ENCODE assay signal across 1 cellular context in the genomic region with DNA sequence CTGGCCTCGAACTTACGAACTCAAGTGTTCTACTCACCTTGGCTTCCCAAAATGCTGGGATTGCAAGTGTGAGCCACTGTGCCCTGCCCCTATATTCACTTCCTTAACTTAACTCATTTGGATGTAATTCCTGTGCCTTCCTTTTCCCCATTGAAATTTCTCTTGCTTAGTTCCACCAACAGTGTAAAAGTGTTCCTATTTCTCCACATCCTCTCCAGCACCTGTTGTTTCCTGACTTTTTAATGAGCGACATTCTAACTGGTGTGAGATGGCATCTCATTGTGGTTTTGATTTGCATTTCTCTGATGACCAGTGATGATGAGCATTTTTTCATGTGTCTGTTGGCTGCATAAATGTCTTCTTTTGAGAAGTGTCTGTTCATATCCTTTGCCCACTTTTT.
A peak's percentile ranks its signal among the peaks of the same experiment; 100 is the strongest.
TF ChIP-seq lines count a peak whose summit lies in the region.

No MANE protein-coding gene starts in this region.

TF ChIP-seq in HEK293, 187 proteins besides CTCF, POLR2A, EP300 and RAD21:
- TF ChIP-seq ZNF184 (tag by site-specific recombination; IDR thresholded peaks at IDR 0.05): peak; percentile 96
- TF ChIP-seq SCRT2 (tag by site-specific recombination; IDR thresholded peaks at IDR 0.05): peak; percentile 51; the same call in 1 of the 2 replicates
